16 cellular contexts compared by ENCODE assay signal in the genomic region with DNA sequence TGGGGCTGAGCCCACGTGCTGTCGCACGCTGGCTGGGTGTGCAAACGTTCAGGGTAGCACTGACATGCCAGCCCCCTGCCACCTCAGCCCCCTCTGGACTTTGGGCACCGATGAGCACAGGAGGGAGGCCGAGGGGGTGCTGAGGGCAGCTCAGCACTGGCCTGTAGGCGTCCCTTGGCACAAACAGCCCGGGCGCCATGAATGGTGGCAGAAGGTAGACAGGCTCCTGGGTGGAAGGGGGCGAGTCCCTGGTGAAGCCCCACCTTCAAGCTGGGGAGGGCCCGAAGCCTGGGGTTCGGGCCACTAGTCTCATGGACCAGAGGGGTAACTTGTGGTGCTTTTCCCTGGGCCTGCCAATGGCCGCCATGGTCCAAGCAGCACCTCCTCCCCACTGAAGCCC.
A peak's percentile ranks its signal among the peaks of the same experiment; 100 is the strongest.
DNase-seq lines count a peak whose midpoint lies in the region; ATAC-seq lines count a peak whose summit lies in the region.
"Had no signal": no experiment of that assay in that cellular context is flagged by ENCODE, and none has a peak within 500 bp of the region (broad histone marks: within the 10 kb centered on the region; RNA-seq: fewer than 3 reads in every experiment).

No MANE protein-coding gene starts in this region.

- no CpG with 5 or more reads among the region's 13 CpGs for WGBS in neuronal stem cell (ENCODE audit: extremely low coverage in 2 of 2, insufficient read length in 2 of 2, insufficient replicate concordance in 1 of 2), 2 donors

- H3K27ac Mint-ChIP-seq in activated naive CD8-positive, alpha-beta T cell = peak overlapping the region; percentile 66
- no peak overlapping the region for H3K27ac Mint-ChIP-seq in activated naive CD8-positive, alpha-beta T cell treated with anti-CD3 and anti-CD28 coated beads, Interleukin-2, amount 50 U/mL, for 24 hours
- peak overlapping the region; percentile 48 for H3K27ac Mint-ChIP-seq in activated T-helper 17 cell treated with anti-CD3 and anti-CD28 coated beads, Interleukin-2, amount 50 U/mL, for 72 hours
- H3K27ac Mint-ChIP-seq: HFFc6 had no signal

- H3K9me3 Mint-ChIP-seq in activated naive CD8-positive, alpha-beta T cell (ENCODE audit: low read depth) = no peaks in the 10 kb centered on the region
- no peaks in the 10 kb centered on the region for H3K9me3 Mint-ChIP-seq in activated naive CD8-positive, alpha-beta T cell treated with anti-CD3 and anti-CD28 coated beads, Interleukin-2, amount 50 U/mL, for 24 hours
- H3K9me3 Mint-ChIP-seq in activated T-helper 17 cell treated with anti-CD3 and anti-CD28 coated beads, Interleukin-2, amount 50 U/mL, for 72 hours = no peaks in the 10 kb centered on the region
- H3K9me3 Mint-ChIP-seq: CD4-positive, alpha-beta memory T cell; HFFc6 had no signal

- no peak overlapping the region for H2BK12ac ChIP-seq in neuronal stem cell (ENCODE audit: low read length)

- no peaks in the 10 kb centered on the region for H3K27me3 ChIP-seq in neuronal stem cell (ENCODE audit: control insufficient read depth in 3 of 3, insufficient read depth in 3 of 3, low read depth in 1 of 3, low read length in 3 of 3)

- DNase-seq in activated naive CD8-positive, alpha-beta T cell treated with anti-CD3 and anti-CD28 coated beads, Interleukin-2, amount 50 U/mL, for 24 hours = no peak
- DNase-seq in neuronal stem cell (ENCODE audit: low spot score) = no peak
- no peak for DNase-seq in central memory CD4-positive, alpha-beta T cell
- DNase-seq: C1 segment of cervical spinal cord; Calu3; CD4-positive, alpha-beta memory T cell; COR-L47; DMS53; DMS79 treated with DMSO at 0.1 percent for 48 hours; GF-D8; GOT3; HFFc6 had no signal

- H2BK15ac ChIP-seq in neuronal stem cell (ENCODE audit: low read length) = no peak overlapping the region

- peak overlapping the region; percentile 56 for H3K23ac ChIP-seq in neuronal stem cell (ENCODE audit: low read depth, low read length, poor library complexity)

- ATAC-seq in activated naive CD8-positive, alpha-beta T cell treated with anti-CD3 and anti-CD28 coated beads, Interleukin-2, amount 50 U/mL, for 24 hours = no peak
- ATAC-seq in activated T-helper 17 cell treated with anti-CD3 and anti-CD28 coated beads, Interleukin-2, amount 50 U/mL, for 72 hours (replicated peaks) = no peak
- no peak for ATAC-seq in GM21619 (IDR thresholded peaks at IDR 0.05; ENCODE audit: unreplicated experiment)

- H3K9me3 ChIP-seq in neuronal stem cell (replicated peaks in 1 of 2; ENCODE audit: control insufficient read depth in 2 of 2, insufficient read depth in 1 of 2, low read depth in 1 of 2, low read length in 2 of 2) = no peaks in the 10 kb centered on the region
- H3K9me3 ChIP-seq: HAP-1 had no signal

- peaks cover 47% of the 10 kb centered on the region for H3K4me1 Mint-ChIP-seq in activated naive CD8-positive, alpha-beta T cell (ENCODE audit: low read depth)
- peaks cover 52% of the 10 kb centered on the region for H3K4me1 Mint-ChIP-seq in activated naive CD8-positive, alpha-beta T cell treated with anti-CD3 and anti-CD28 coated beads, Interleukin-2, amount 50 U/mL, for 24 hours
- H3K4me1 Mint-ChIP-seq in activated T-helper 17 cell treated with anti-CD3 and anti-CD28 coated beads, Interleukin-2, amount 50 U/mL, for 72 hours = peaks cover 48% of the 10 kb centered on the region

- H3K4me3 Mint-ChIP-seq in activated naive CD8-positive, alpha-beta T cell = no peak overlapping the region
- no peak overlapping the region for H3K4me3 Mint-ChIP-seq in activated naive CD8-positive, alpha-beta T cell treated with anti-CD3 and anti-CD28 coated beads, Interleukin-2, amount 50 U/mL, for 24 hours
- no peak overlapping the region for H3K4me3 Mint-ChIP-seq in activated T-helper 17 cell treated with anti-CD3 and anti-CD28 coated beads, Interleukin-2, amount 50 U/mL, for 72 hours
- H3K4me3 Mint-ChIP-seq: CD4-positive, alpha-beta memory T cell; HFFc6 had no signal

- no peak overlapping the region for H2AK5ac ChIP-seq in neuronal stem cell (ENCODE audit: low read depth, low read length)

- no peaks in the 10 kb centered on the region for H3K27me3 Mint-ChIP-seq in activated naive CD8-positive, alpha-beta T cell
- no peaks in the 10 kb centered on the region for H3K27me3 Mint-ChIP-seq in activated naive CD8-positive, alpha-beta T cell treated with anti-CD3 and anti-CD28 coated beads, Interleukin-2, amount 50 U/mL, for 24 hours
- no peaks in the 10 kb centered on the region for H3K27me3 Mint-ChIP-seq in activated T-helper 17 cell treated with anti-CD3 and anti-CD28 coated beads, Interleukin-2, amount 50 U/mL, for 72 hours
- H3K27me3 Mint-ChIP-seq: CD4-positive, alpha-beta memory T cell had no signal

- no peaks in the 10 kb centered on the region for H3K79me1 ChIP-seq in neuronal stem cell (ENCODE audit: low read depth, low read length)

- no peak overlapping the region for H2BK120ac ChIP-seq in neuronal stem cell (ENCODE audit: low read depth, low read length)

- H3K4me2 ChIP-seq in neuronal stem cell (ENCODE audit: insufficient read depth, low read length, poor library complexity, severe bottlenecking) = no peak overlapping the region

- H3K27ac ChIP-seq in neuronal stem cell (replicated peaks; ENCODE audit: low read length) = no peak overlapping the region

- H3K4me1 ChIP-seq in neuronal stem cell (ENCODE audit: control insufficient read depth in 2 of 2, insufficient read depth in 1 of 2, low read depth in 1 of 2, low read length in 2 of 2) = no peaks in the 10 kb centered on the region
- H3K4me1 ChIP-seq: HAP-1 had no signal

- H3K36me3 ChIP-seq in neuronal stem cell (replicated peaks in 1 of 2; ENCODE audit: control insufficient read depth in 2 of 2, insufficient read depth in 2 of 2, low read length in 2 of 2) = no peaks in the 10 kb centered on the region
- H3K36me3 ChIP-seq: HAP-1 had no signal

- H2BK5ac ChIP-seq in neuronal stem cell (ENCODE audit: low read length) = no peak overlapping the region

- H3K36me3 Mint-ChIP-seq in activated naive CD8-positive, alpha-beta T cell = peaks cover 22% of the 10 kb centered on the region
- peaks cover 31% of the 10 kb centered on the region for H3K36me3 Mint-ChIP-seq in activated naive CD8-positive, alpha-beta T cell treated with anti-CD3 and anti-CD28 coated beads, Interleukin-2, amount 50 U/mL, for 24 hours (ENCODE audit: low read depth)
- H3K36me3 Mint-ChIP-seq in activated T-helper 17 cell treated with anti-CD3 and anti-CD28 coated beads, Interleukin-2, amount 50 U/mL, for 72 hours (ENCODE audit: low read depth) = peaks cover 69% of the 10 kb centered on the region

- no peak overlapping the region for H3K14ac ChIP-seq in neuronal stem cell (ENCODE audit: low read length)

- no peak overlapping the region for H4K91ac ChIP-seq in neuronal stem cell (ENCODE audit: low read depth, low read length, poor library complexity)

- no peak overlapping the region for H2AFZ ChIP-seq in neuronal stem cell (ENCODE audit: low read length)

- no peak overlapping the region for H3K4me3 ChIP-seq in neuronal stem cell (ENCODE audit: low read length in 2 of 2)
- H3K4me3 ChIP-seq: HAP-1 had no signal

- no peak overlapping the region for H3K9ac ChIP-seq in neuronal stem cell (ENCODE audit: low read depth, low read length, poor library complexity)

- H3K4ac ChIP-seq in neuronal stem cell (ENCODE audit: low read length) = no peak overlapping the region

- no peak overlapping the region for H3K18ac ChIP-seq in neuronal stem cell (ENCODE audit: low read length)

- H4K8ac ChIP-seq in neuronal stem cell (ENCODE audit: low read depth, low read length) = no peak overlapping the region
